ENCODE assay signal across 5 cellular contexts in the genomic region with DNA sequence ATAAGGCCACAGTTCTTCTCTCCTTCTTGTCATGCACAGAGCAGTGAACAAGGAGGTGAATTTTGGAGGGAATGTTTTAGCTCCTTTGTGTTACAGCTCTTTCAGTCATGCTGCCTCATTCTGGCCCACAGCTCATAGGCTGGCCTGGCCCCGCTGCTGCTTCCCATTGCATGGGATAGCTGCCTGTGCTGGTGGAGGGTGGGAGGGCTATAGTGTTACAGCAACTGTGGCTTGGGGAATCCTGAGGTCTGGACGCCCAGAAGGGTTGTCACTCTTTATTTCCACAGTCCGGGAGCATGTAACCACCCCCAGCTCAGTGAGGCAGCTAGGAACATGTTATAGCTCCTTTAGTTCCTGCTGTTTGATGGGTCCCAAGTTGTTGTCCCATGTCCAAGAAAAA.
"Had no signal": no experiment of that assay in that cellular context is flagged by ENCODE, and none has a peak within 500 bp of the region (broad histone marks: within the 10 kb centered on the region; RNA-seq: fewer than 3 reads in every experiment).

No MANE protein-coding gene starts in this region.

- DNase-seq: GM23248, HCEC 1CT, IMR-90 had no signal

- H3K4me3 ChIP-seq: GM23248, K562 had no signal

- H3K4me1 Mint-ChIP-seq: H9 had no signal

- H3K4me3 Mint-ChIP-seq: H9 had no signal

- ATAC-seq: K562 had no signal

- H2AFZ ChIP-seq: GM23248 had no signal

- H3K27ac ChIP-seq: GM23248 had no signal
